1 cellular context compared by ENCODE assay signal in the genomic region with DNA sequence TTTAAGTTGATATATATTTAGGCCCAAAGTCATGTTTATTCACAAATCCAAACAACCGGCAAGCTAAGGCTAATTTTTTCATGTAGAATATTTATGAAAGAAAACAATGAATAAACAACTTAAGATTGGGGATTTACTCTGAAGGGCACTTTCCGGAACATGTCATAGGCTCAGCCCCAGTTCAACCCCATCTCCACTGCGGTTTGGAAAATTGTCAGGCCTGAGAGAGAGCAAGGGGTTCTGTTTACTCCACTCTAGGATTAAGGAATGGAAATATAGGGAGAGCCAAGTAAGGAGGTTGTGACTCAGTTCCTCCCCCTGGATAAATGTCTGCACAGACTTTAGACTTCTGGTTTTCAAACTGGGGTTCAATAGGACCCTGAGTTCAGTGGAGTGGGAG.
A peak's percentile ranks its signal among the peaks of the same experiment; 100 is the strongest.
TF ChIP-seq lines count a peak whose summit lies in the region.

No MANE protein-coding gene starts in this region.

TF ChIP-seq in IMR-90, 13 proteins besides CTCF, POLR2A, EP300 and RAD21:
- TF ChIP-seq SMC3 (IDR thresholded peaks at IDR 0.05; ENCODE audit: low read depth, low read length) (no peak), RCOR1 (IDR thresholded peaks at IDR 0.05; ENCODE audit: insufficient replicate concordance, low read length) (no peak), CEBPB (IDR thresholded peaks at IDR 0.05; ENCODE audit: low read depth, low read length) (no peak), BHLHE40 (IDR thresholded peaks at IDR 0.05; ENCODE audit: low read depth, low read length) (peak; percentile 18; the same call in 1 of the 2 replicates), RFX5 (IDR thresholded peaks at IDR 0.05; ENCODE audit: low read depth, low read length) (no peak), FOS (IDR thresholded peaks at IDR 0.05; ENCODE audit: low read depth, low read length) (peak; percentile 29; the same call in 1 of the 2 replicates), MAFK (IDR thresholded peaks at IDR 0.05; ENCODE audit: low read depth, low read length) (no peak), CHD1 (IDR thresholded peaks at IDR 0.05; ENCODE audit: low read depth, low read length) (no peak), NFE2L2 (IDR thresholded peaks at IDR 0.05; ENCODE audit: low read depth, low read length) (no peak), MXI1 (IDR thresholded peaks at IDR 0.05; ENCODE audit: borderline replicate concordance, low read depth, low read length) (no peak), MAZ (IDR thresholded peaks at IDR 0.05; ENCODE audit: borderline replicate concordance, low read depth, low read length) (peak; percentile 31; the same call in 1 of the 2 replicates)
- TF ChIP-seq, protein P1, sequence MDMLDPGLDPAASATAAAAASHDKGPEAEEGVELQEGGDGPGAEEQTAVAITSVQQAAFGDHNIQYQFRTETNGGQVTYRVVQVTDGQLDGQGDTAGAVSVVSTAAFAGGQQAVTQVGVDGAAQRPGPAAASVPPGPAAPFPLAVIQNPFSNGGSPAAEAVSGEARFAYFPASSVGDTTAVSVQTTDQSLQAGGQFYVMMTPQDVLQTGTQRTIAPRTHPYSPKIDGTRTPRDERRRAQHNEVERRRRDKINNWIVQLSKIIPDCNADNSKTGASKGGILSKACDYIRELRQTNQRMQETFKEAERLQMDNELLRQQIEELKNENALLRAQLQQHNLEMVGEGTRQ (IDR thresholded peaks at IDR 0.05; ENCODE audit: low read depth, low read length): no peak
- TF ChIP-seq, protein P2, sequence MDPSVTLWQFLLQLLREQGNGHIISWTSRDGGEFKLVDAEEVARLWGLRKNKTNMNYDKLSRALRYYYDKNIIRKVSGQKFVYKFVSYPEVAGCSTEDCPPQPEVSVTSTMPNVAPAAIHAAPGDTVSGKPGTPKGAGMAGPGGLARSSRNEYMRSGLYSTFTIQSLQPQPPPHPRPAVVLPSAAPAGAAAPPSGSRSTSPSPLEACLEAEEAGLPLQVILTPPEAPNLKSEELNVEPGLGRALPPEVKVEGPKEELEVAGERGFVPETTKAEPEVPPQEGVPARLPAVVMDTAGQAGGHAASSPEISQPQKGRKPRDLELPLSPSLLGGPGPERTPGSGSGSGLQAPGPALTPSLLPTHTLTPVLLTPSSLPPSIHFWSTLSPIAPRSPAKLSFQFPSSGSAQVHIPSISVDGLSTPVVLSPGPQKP (IDR thresholded peaks at IDR 0.05; ENCODE audit: borderline replicate concordance, low read depth, low read length): no peak
TF ChIP-seq in IMR-90: peak in this region for 3.
